ENCODE assay signal across 30 cellular contexts in genomic region chr2:67186871-67187270, GRCh38.
"Had no signal": no experiment of that assay in that cellular context is flagged by ENCODE, and none has a peak within 500 bp of the region (broad histone marks: within the 10 kb centered on the region; RNA-seq: fewer than 3 reads in every experiment).

No MANE protein-coding gene starts in this region.

- H3K9me3 ChIP-seq: esophagus squamous epithelium, heart left ventricle had no signal

- H3K4me3 Mint-ChIP-seq: activated CD4-positive, alpha-beta T cell treated with anti-CD3 and anti-CD28 coated beads, Interleukin-2, amount 10 ng/mL, durations not matched to agents 7 days and 5 days; activated CD8-positive, alpha-beta T cell treated with anti-CD3 and anti-CD28 coated beads for 36 hours; activated naive CD8-positive, alpha-beta T cell; activated T-cell treated with anti-CD3 and anti-CD28 coated beads, Interleukin-2, amount 50 U/mL, for 4 hours; activated T-helper 17 cell treated with anti-CD3 and anti-CD28 coated beads, Interleukin-2, amount 50 U/mL, for 72 hours; effector memory CD8-positive, alpha-beta T cell; WTC11 had no signal

- H3K36me3 Mint-ChIP-seq: activated naive CD8-positive, alpha-beta T cell had no signal

- H3K27ac ChIP-seq: brain microvascular endothelial cell, epithelial cell of prostate, esophagus squamous epithelium, heart left ventricle had no signal

- H3K27me3 Mint-ChIP-seq: activated CD4-positive, alpha-beta T cell treated with anti-CD3 and anti-CD28 coated beads, Interleukin-2, amount 10 ng/mL, durations not matched to agents 7 days and 5 days; activated CD8-positive, alpha-beta T cell treated with anti-CD3 and anti-CD28 coated beads for 36 hours; activated naive CD8-positive, alpha-beta T cell; activated T-helper 17 cell treated with anti-CD3 and anti-CD28 coated beads, Interleukin-2, amount 50 U/mL, for 72 hours; effector memory CD8-positive, alpha-beta T cell had no signal

- H3K4me3 ChIP-seq: esophagus squamous epithelium, heart left ventricle had no signal

- H3K36me3 ChIP-seq: brain microvascular endothelial cell, esophagus squamous epithelium, heart left ventricle had no signal

- H3K4me1 ChIP-seq: esophagus squamous epithelium, heart left ventricle had no signal

- H3K27me3 ChIP-seq: brain microvascular endothelial cell, esophagus squamous epithelium, heart left ventricle had no signal

- DNase-seq: activated CD4-positive, alpha-beta T cell treated with anti-CD3 and anti-CD28 coated beads for 1 hour; activated CD4-positive, alpha-beta T cell treated with anti-CD3 and anti-CD28 coated beads for 4 hours; activated CD4-positive, alpha-beta T cell treated with anti-CD3 and anti-CD28 coated beads, Interleukin-2, amount 10 ng/mL, durations not matched to agents 7 days and 5 days; activated CD4-positive, alpha-beta T cell treated with anti-CD3 and anti-CD28 coated beads, Interleukin-2, amount 50 U/mL, for 48 hours; activated CD8-positive, alpha-beta memory T cell treated with anti-CD3 and anti-CD28 coated beads for 24 hours; activated CD8-positive, alpha-beta T cell treated with anti-CD3 and anti-CD28 coated beads for 36 hours; activated effector memory CD4-positive, alpha-beta T cell treated with Interleukin-2 at 50 U/mL for 16 hours; activated gamma-delta T cell treated with Interleukin-2 at 50 U/mL for 16 hours; activated naive CD4-positive, alpha-beta T cell treated with anti-CD3 and anti-CD28 coated beads, Interleukin-2, amount 50 U/mL, for 16 hours; activated naive CD4-positive, alpha-beta T cell treated with Interleukin-2 at 50 U/mL for 16 hours; activated T-cell treated with anti-CD3 and anti-CD28 coated beads, Interleukin-2, amount 50 U/mL, for 4 hours; amniotic stem cell; anterior cingulate cortex; brain microvascular endothelial cell; caudate nucleus; cortex of kidney; dermis blood vessel endothelial cell; effector CD4-positive, alpha-beta T cell; effector memory CD8-positive, alpha-beta T cell; esophagus squamous epithelium; glutamatergic neuron; heart left ventricle; T-helper 2 cell had no signal

- H3K27ac Mint-ChIP-seq: activated CD4-positive, alpha-beta T cell treated with anti-CD3 and anti-CD28 coated beads, Interleukin-2, amount 10 ng/mL, durations not matched to agents 7 days and 5 days; activated CD8-positive, alpha-beta T cell treated with anti-CD3 and anti-CD28 coated beads for 36 hours; activated naive CD8-positive, alpha-beta T cell; activated T-helper 17 cell treated with anti-CD3 and anti-CD28 coated beads, Interleukin-2, amount 50 U/mL, for 72 hours; effector memory CD8-positive, alpha-beta T cell; WTC11 had no signal

- FAIRE-seq: astrocyte, colon, frontal cortex had no signal

- H3K4me1 Mint-ChIP-seq: activated CD4-positive, alpha-beta T cell treated with anti-CD3 and anti-CD28 coated beads, Interleukin-2, amount 10 ng/mL, durations not matched to agents 7 days and 5 days; activated T-helper 17 cell treated with anti-CD3 and anti-CD28 coated beads, Interleukin-2, amount 50 U/mL, for 72 hours; WTC11 had no signal
